22 cellular contexts compared by ENCODE assay signal in the genomic region with DNA sequence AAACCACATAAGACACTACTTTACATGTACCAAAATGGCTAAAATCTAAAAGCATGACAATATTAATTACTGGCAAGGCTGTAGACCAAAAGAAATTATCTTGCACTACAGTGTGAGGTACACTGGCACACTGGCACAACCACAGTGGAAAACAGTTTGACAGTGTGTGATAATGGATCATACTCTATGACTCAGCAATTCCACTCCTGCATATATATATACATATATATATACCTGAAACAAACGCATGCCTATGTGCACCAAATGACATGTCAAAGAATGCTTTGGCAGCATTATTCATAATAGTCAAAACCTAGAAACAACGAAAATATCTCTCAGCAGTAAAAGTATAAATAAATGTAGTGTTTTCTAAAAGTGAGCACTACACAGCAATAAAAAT. TPM values are rescaled to one million over a fixed set of nuclear protein-coding genes. Genes with fewer than 3 reads are reported as not detected.
DNase-seq lines count a peak whose midpoint lies in the region; ATAC-seq and TF ChIP-seq lines count a peak whose summit lies in the region.
"Had no signal": no experiment of that assay in that cellular context is flagged by ENCODE, and none has a peak within 500 bp of the region (broad histone marks: within the 10 kb centered on the region; RNA-seq: fewer than 3 reads in every experiment).

No MANE protein-coding gene starts in this region.

- H3K79me2 ChIP-seq in PC-3 (ENCODE audit: low read length): no peaks in the 10 kb centered on the region

- no peaks in the 10 kb centered on the region for H4K20me1 ChIP-seq in PC-3 (ENCODE audit: low read length)

- no peak for ATAC-seq in PC-3
- ATAC-seq in stimulated activated effector memory CD8-positive, alpha-beta T cell treated with anti-CD3 and anti-CD28 coated beads, Interleukin-12 subunit alpha, Interleukin-12 subunit beta, amount 100 ng/mL, for 72 hours: peak; percentile 78
- no peak for ATAC-seq in GM21360 (IDR thresholded peaks at IDR 0.05; ENCODE audit: unreplicated experiment)
- ATAC-seq: HCT116 had no signal

- DNase-seq in activated CD4-positive, alpha-beta memory T cell treated with anti-CD3 and anti-CD28 coated beads for 36 hours: peak; percentile 43
- DNase-seq in activated CD4-positive, alpha-beta memory T cell treated with anti-CD3 and anti-CD28 coated beads, Interleukin-2, amount 10 ng/mL, durations not matched to agents 7 days and 5 days: no peak
- DNase-seq in stimulated activated CD4-positive, alpha-beta T cell treated with anti-CD3 and anti-CD28 coated beads, Interleukin-15, amount 100 ng/mL, for 24 hours: peak; percentile 11
- no peak for DNase-seq in stimulated activated CD4-positive, alpha-beta T cell treated with anti-CD3 and anti-CD28 coated beads, Interleukin-12 subunit alpha, Interleukin-12 subunit beta, amount 100 ng/mL, for 4 hours
- peak; percentile 29 for DNase-seq in PC-3
- DNase-seq in stimulated activated effector memory CD8-positive, alpha-beta T cell treated with anti-CD3 and anti-CD28 coated beads, Interleukin-12 subunit alpha, Interleukin-12 subunit beta, amount 100 ng/mL, for 72 hours (ENCODE audit: low spot score in 2 of 2): no peak
- DNase-seq: BE2C, DMS79, Karpas-422, NCI-H1694, NCI-H2081 treated with DMSO at 0.1 percent for 48 hours, NCI-H2171 treated with DMSO at 0.1 percent for 48 hours, NCI-H524 treated with DMSO at 0.1 percent for 48 hours, NCI-H82, Peyer's patch, SJCRH30 had no signal

- BruUV-seq in PC-3 (replicated peaks; lab: Mats Ljungman, UMichigan): no TSS peak

- no peaks in the 10 kb centered on the region for H3K9me3 ChIP-seq in PC-3 (ENCODE audit: low read length)
- H3K9me3 ChIP-seq: BE2C, Peyer's patch, SJCRH30 had no signal

- H3K27ac Mint-ChIP-seq in activated CD4-positive, alpha-beta memory T cell treated with anti-CD3 and anti-CD28 coated beads for 36 hours: no peak overlapping the region
- H3K27ac Mint-ChIP-seq in activated CD4-positive, alpha-beta memory T cell treated with anti-CD3 and anti-CD28 coated beads, Interleukin-2, amount 10 ng/mL, durations not matched to agents 7 days and 5 days: no peak overlapping the region
- no peak overlapping the region for H3K27ac Mint-ChIP-seq in stimulated activated effector memory CD8-positive, alpha-beta T cell treated with anti-CD3 and anti-CD28 coated beads, Interleukin-12 subunit alpha, Interleukin-12 subunit beta, amount 100 ng/mL, for 72 hours

- no peaks in the 10 kb centered on the region for H3K9me2 ChIP-seq in PC-3 (replicated peaks; ENCODE audit: low read length)

- no peak overlapping the region for H3K4me2 ChIP-seq in PC-3 (ENCODE audit: low read length)

- intact Hi-C loops in activated CD4-positive, alpha-beta memory T cell treated with anti-CD3 and anti-CD28 coated beads for 36 hours (cut with micrococcal nuclease): loop anchor here (1.0 to 2.0 kb wide), 6 partner anchors 33 to 271 kb away; no protein-coding TSS in a partner anchor
- intact Hi-C loops in PC-3 (cut with micrococcal nuclease): no loop called here

- H3K27ac ChIP-seq in PC-3 (ENCODE audit: low read length): no peak overlapping the region
- H3K27ac ChIP-seq: Peyer's patch, SJCRH30 had no signal

- TF ChIP-seq CTCF in PC-3 (conservative IDR thresholded peaks at IDR 0.05; ENCODE audit: low read depth, low read length): no peak

- no peaks in the 10 kb centered on the region for H3F3A ChIP-seq in PC-3 (ENCODE audit: low read length, unreplicated experiment)

- no peak overlapping the region for H3K9ac ChIP-seq in PC-3 (ENCODE audit: low read length)

- H3K9me3 Mint-ChIP-seq in activated CD4-positive, alpha-beta memory T cell treated with anti-CD3 and anti-CD28 coated beads for 36 hours: no peaks in the 10 kb centered on the region
- H3K9me3 Mint-ChIP-seq in activated CD4-positive, alpha-beta memory T cell treated with anti-CD3 and anti-CD28 coated beads, Interleukin-2, amount 10 ng/mL, durations not matched to agents 7 days and 5 days: peaks cover 2% of the 10 kb centered on the region
- H3K9me3 Mint-ChIP-seq in stimulated activated effector memory CD8-positive, alpha-beta T cell treated with anti-CD3 and anti-CD28 coated beads, Interleukin-12 subunit alpha, Interleukin-12 subunit beta, amount 100 ng/mL, for 72 hours: peaks cover 2% of the 10 kb centered on the region

- POLR2A ChIA-PET in activated CD4-positive, alpha-beta memory T cell treated with anti-CD3 and anti-CD28 coated beads for 36 hours (lab: Charles Lee): no interaction called here
- POLR2A ChIA-PET in activated CD4-positive, alpha-beta memory T cell treated with anti-CD3 and anti-CD28 coated beads, Interleukin-2, amount 10 ng/mL, durations not matched to agents 7 days and 5 days (lab: Charles Lee): no interaction called here
- POLR2A ChIA-PET in PC-3 (lab: Charles Lee; ENCODE audit: unreplicated experiment): no interaction called here

- H2AFZ ChIP-seq in PC-3 (ENCODE audit: low read length): no peak overlapping the region

- H3K4me3 Mint-ChIP-seq in activated CD4-positive, alpha-beta memory T cell treated with anti-CD3 and anti-CD28 coated beads for 36 hours: no peak overlapping the region
- no peak overlapping the region for H3K4me3 Mint-ChIP-seq in activated CD4-positive, alpha-beta memory T cell treated with anti-CD3 and anti-CD28 coated beads, Interleukin-2, amount 10 ng/mL, durations not matched to agents 7 days and 5 days
- no peak overlapping the region for H3K4me3 Mint-ChIP-seq in stimulated activated effector memory CD8-positive, alpha-beta T cell treated with anti-CD3 and anti-CD28 coated beads, Interleukin-12 subunit alpha, Interleukin-12 subunit beta, amount 100 ng/mL, for 72 hours

- CTCF ChIA-PET in activated CD4-positive, alpha-beta memory T cell treated with anti-CD3 and anti-CD28 coated beads for 36 hours (lab: Charles Lee): interaction anchor here (1.0 kb wide), 1 partner anchor 9 kb away, joined by 4 read pairs; no protein-coding TSS in a partner anchor
- CTCF ChIA-PET in activated CD4-positive, alpha-beta memory T cell treated with anti-CD3 and anti-CD28 coated beads, Interleukin-2, amount 10 ng/mL, durations not matched to agents 7 days and 5 days (lab: Charles Lee): no interaction called here
- CTCF ChIA-PET in PC-3 (lab: Charles Lee): no interaction called here

- H3K4me3 ChIP-seq in PC-3 (ENCODE audit: low read length): no peak overlapping the region
- H3K4me3 ChIP-seq: Peyer's patch, SJCRH30 had no signal

- H3K4me1 ChIP-seq in PC-3 (ENCODE audit: insufficient read depth, low read length): peaks cover 8% of the 10 kb centered on the region
- H3K4me1 ChIP-seq: BE2C, Peyer's patch, SJCRH30 had no signal

- no peaks in the 10 kb centered on the region for H3K36me3 ChIP-seq in PC-3 (ENCODE audit: low read depth, low read length)
- H3K36me3 ChIP-seq: BE2C, Peyer's patch, SJCRH30 had no signal

- peaks cover 22% of the 10 kb centered on the region for H3K4me1 Mint-ChIP-seq in activated CD4-positive, alpha-beta memory T cell treated with anti-CD3 and anti-CD28 coated beads for 36 hours (ENCODE audit: low read depth)
- peaks cover 34% of the 10 kb centered on the region for H3K4me1 Mint-ChIP-seq in activated CD4-positive, alpha-beta memory T cell treated with anti-CD3 and anti-CD28 coated beads, Interleukin-2, amount 10 ng/mL, durations not matched to agents 7 days and 5 days
- H3K4me1 Mint-ChIP-seq in stimulated activated effector memory CD8-positive, alpha-beta T cell treated with anti-CD3 and anti-CD28 coated beads, Interleukin-12 subunit alpha, Interleukin-12 subunit beta, amount 100 ng/mL, for 72 hours: peaks cover 28% of the 10 kb centered on the region

- H3K36me3 Mint-ChIP-seq in activated CD4-positive, alpha-beta memory T cell treated with anti-CD3 and anti-CD28 coated beads for 36 hours: peaks cover 4% of the 10 kb centered on the region
- H3K36me3 Mint-ChIP-seq in activated CD4-positive, alpha-beta memory T cell treated with anti-CD3 and anti-CD28 coated beads, Interleukin-2, amount 10 ng/mL, durations not matched to agents 7 days and 5 days (ENCODE audit: low read depth): peaks cover 9% of the 10 kb centered on the region
- H3K36me3 Mint-ChIP-seq in stimulated activated effector memory CD8-positive, alpha-beta T cell treated with anti-CD3 and anti-CD28 coated beads, Interleukin-12 subunit alpha, Interleukin-12 subunit beta, amount 100 ng/mL, for 72 hours: peaks cover 13% of the 10 kb centered on the region
- H3K36me3 Mint-ChIP-seq: IgD-negative memory B cell had no signal

- no peaks in the 10 kb centered on the region for H3K27me3 ChIP-seq in PC-3 (ENCODE audit: low read length)
- H3K27me3 ChIP-seq: BE2C, Peyer's patch, SJCRH30 had no signal

- H3K27me3 Mint-ChIP-seq in activated CD4-positive, alpha-beta memory T cell treated with anti-CD3 and anti-CD28 coated beads for 36 hours: peaks cover 5% of the 10 kb centered on the region
- H3K27me3 Mint-ChIP-seq in activated CD4-positive, alpha-beta memory T cell treated with anti-CD3 and anti-CD28 coated beads, Interleukin-2, amount 10 ng/mL, durations not matched to agents 7 days and 5 days: peaks cover 4% of the 10 kb centered on the region

RNA-seq across cellular contexts. Expression of a gene that starts 4.5 kb away (rescaled TPM):
- not detected for total RNA-seq in activated CD4-positive, alpha-beta memory T cell treated with anti-CD3 and anti-CD28 coated beads for 36 hours
- not detected for total RNA-seq in activated CD4-positive, alpha-beta memory T cell treated with anti-CD3 and anti-CD28 coated beads, Interleukin-2, amount 10 ng/mL, durations not matched to agents 7 days and 5 days
- total RNA-seq in PC-3 (2014; rRNA removed): 1.3 and 1.8 TPM in 2 replicates
- total RNA-seq: A673, H1, MCF 10A, Peyer's patch, SJCRH30 had no signal

Comparison
In these comparisons a context has a peak if more than half of its experiments do, and no peak if none do; other contexts are left out.
1. DNase-seq: peak in activated CD4-positive, alpha-beta memory T cell treated with anti-CD3 and anti-CD28 coated beads for 36 hours (single experiment), stimulated activated CD4-positive, alpha-beta T cell treated with anti-CD3 and anti-CD28 coated beads, Interleukin-15, amount 100 ng/mL, for 24 hours (single experiment) and PC-3 (single experiment); none in activated CD4-positive, alpha-beta memory T cell treated with anti-CD3 and anti-CD28 coated beads, Interleukin-2, amount 10 ng/mL, durations not matched to agents 7 days and 5 days (single experiment), stimulated activated CD4-positive, alpha-beta T cell treated with anti-CD3 and anti-CD28 coated beads, Interleukin-12 subunit alpha, Interleukin-12 subunit beta, amount 100 ng/mL, for 4 hours (single experiment) and stimulated activated effector memory CD8-positive, alpha-beta T cell treated with anti-CD3 and anti-CD28 coated beads, Interleukin-12 subunit alpha, Interleukin-12 subunit beta, amount 100 ng/mL, for 72 hours (0 of 2).